ENCODE assay signal across 8 cellular contexts in the genomic region with DNA sequence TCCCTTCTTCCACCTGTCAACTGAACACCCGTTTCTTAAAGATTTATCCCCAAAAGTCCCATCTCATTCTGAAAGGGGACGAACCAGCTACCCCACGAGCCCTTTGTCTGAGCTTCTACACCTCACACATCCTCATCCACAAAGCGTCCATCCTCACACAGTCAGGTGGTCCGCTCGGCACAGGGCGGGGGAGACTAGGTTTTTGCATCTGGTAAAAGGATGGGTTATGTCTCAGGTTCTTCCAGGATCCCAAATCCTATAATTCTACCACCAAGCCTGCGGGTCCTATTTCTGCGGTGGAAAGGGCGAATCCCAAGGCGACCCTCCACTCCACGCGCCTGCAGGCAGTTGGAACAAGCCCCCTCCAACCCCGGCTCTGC. TPM values are rescaled to one million over a fixed set of nuclear protein-coding genes. Genes with fewer than 3 reads are reported as not detected.
DNase-seq lines count a peak whose midpoint lies in the region; ATAC-seq and TF ChIP-seq lines count a peak whose summit lies in the region.

No MANE protein-coding gene starts in this region.

- no peak for DNase-seq in AG10803 (ENCODE audit: low read depth)
- DNase-seq in GM20000 (ENCODE audit: low spot score) = peak; percentile 56
- no peak for DNase-seq in PC-9
- peak in 3 of 10 donors; percentile 7 to 33 (median 24) for DNase-seq in naive thymus-derived CD8-positive, alpha-beta T cell
- no peak for DNase-seq in NOMO-1 treated with dmso at 0.1 percent for 144 hours (lab: John Stamatoyannopoulos, UW; ENCODE audit: unreplicated experiment)

- peaks cover 22 to 43% (median 33%) of the 10 kb centered on the region in 4 donors for H3K4me1 Mint-ChIP-seq in naive thymus-derived CD8-positive, alpha-beta T cell

- no peaks in the 10 kb centered on the region for H3K9me2 ChIP-seq in PC-9 (ENCODE audit: insufficient read depth)

- peaks cover 6% of the 10 kb centered on the region; the same call in 1 of the 2 replicates for H3F3A ChIP-seq in PC-9 (ENCODE audit: insufficient read depth, low read depth)

- peak overlapping the region; percentile 33 to 99 (median 86) for H3K27ac Mint-ChIP-seq in naive thymus-derived CD8-positive, alpha-beta T cell

- peaks cover 51% of the 10 kb centered on the region for H3K79me2 ChIP-seq in PC-9 (ENCODE audit: low read depth)

- no peaks in the 10 kb centered on the region for H3K9me3 ChIP-seq in PC-9 (ENCODE audit: insufficient read depth, low read depth)
- no peaks in the 10 kb centered on the region for H3K9me3 ChIP-seq in endocrine pancreas (ENCODE audit: control insufficient read depth, low read length)

- H3K27ac ChIP-seq in PC-9 = no peak overlapping the region

- peak overlapping the region; percentile 89; the same call in 1 of the 2 replicates for H2AFZ ChIP-seq in PC-9

- ATAC-seq in naive thymus-derived CD8-positive, alpha-beta T cell = peak; percentile 18 to 24
- ATAC-seq in GM19455 (IDR thresholded peaks at IDR 0.05; ENCODE audit: unreplicated experiment) (no peak), HG03520 (IDR thresholded peaks at IDR 0.05; ENCODE audit: unreplicated experiment) (no peak)

- H3K4me1 ChIP-seq in PC-9 (replicated peaks; ENCODE audit: insufficient read depth) (peaks cover 24% of the 10 kb centered on the region), endocrine pancreas (ENCODE audit: control insufficient read depth, insufficient read depth, low read length) (peaks cover 5% of the 10 kb centered on the region)

- H4K20me1 ChIP-seq in PC-9 (ENCODE audit: insufficient read depth) = peaks cover 6% of the 10 kb centered on the region; the same call in 1 of the 2 replicates

- H3K9me3 Mint-ChIP-seq in naive thymus-derived CD8-positive, alpha-beta T cell = no peaks in the 10 kb centered on the region

- intact Hi-C loops in PC-9 (cut with micrococcal nuclease; ENCODE audit: unreplicated experiment) = loop anchor here (1.0 to 5.0 kb wide), 2 partner anchors 88 to 139 kb away; a partner anchor contains a TSS

- H3K4me2 ChIP-seq in PC-9 = peak overlapping the region; percentile 98

- no peaks in the 10 kb centered on the region for H3K36me3 ChIP-seq in PC-9 (ENCODE audit: low read depth)
- H3K36me3 ChIP-seq in endocrine pancreas (ENCODE audit: control insufficient read depth, insufficient read depth, low read length) = no peaks in the 10 kb centered on the region

- TF ChIP-seq CTCF in AG10803 (conservative IDR thresholded peaks at IDR 0.05; ENCODE audit: low read length) = no peak
- no peak for TF ChIP-seq CTCF in GM20000 (IDR thresholded peaks at IDR 0.05; ENCODE audit: extremely low read depth, missing control alignments)
- no peak for TF ChIP-seq CTCF in PC-9 (conservative IDR thresholded peaks at IDR 0.05)

- POLR2A ChIA-PET in PC-9 (lab: Charles Lee; ENCODE audit: unreplicated experiment) = interaction anchor here (0.6 kb wide), 1 partner anchor 42 kb away, joined by 4 read pairs; no protein-coding TSS in a partner anchor
- POLR2A ChIA-PET in naive thymus-derived CD8-positive, alpha-beta T cell (lab: Charles Lee) = interaction anchor here (0.8 to 1.9 kb wide), 6 partner anchors 10 to 156 kb away, joined by 3 to 10 read pairs (median 4); a partner anchor contains a TSS

- H3K4me3 ChIP-seq in AG10803 (ENCODE audit: low read length) (peak overlapping the region; percentile 91), PC-9 (peak overlapping the region; percentile 71), endocrine pancreas (ENCODE audit: control insufficient read depth, insufficient read depth, low read length) (peak overlapping the region; percentile 72)

- no peaks in the 10 kb centered on the region for H3K27me3 ChIP-seq in PC-9 (ENCODE audit: insufficient read depth, low read depth)
- H3K27me3 ChIP-seq in endocrine pancreas (ENCODE audit: control insufficient read depth, insufficient read depth, low read length) = no peaks in the 10 kb centered on the region

- no TSS peak for BruUV-seq in PC-9 (replicated peaks; lab: Mats Ljungman, UMichigan)

- no peaks in the 10 kb centered on the region for H3K36me3 Mint-ChIP-seq in naive thymus-derived CD8-positive, alpha-beta T cell

- H3K27me3 Mint-ChIP-seq in naive thymus-derived CD8-positive, alpha-beta T cell = no peaks in the 10 kb centered on the region

- CTCF ChIA-PET in PC-9 (lab: Charles Lee) = interaction anchor here (1.0 to 1.2 kb wide), 2 partner anchors 98 to 198 kb away, joined by 3 to 4 read pairs; no protein-coding TSS in a partner anchor

- peak overlapping the region; percentile 97 for H3K9ac ChIP-seq in endocrine pancreas (ENCODE audit: control insufficient read depth, insufficient read depth, low read length)

- peak overlapping the region; percentile 90 to 99 (median 98) for H3K4me3 Mint-ChIP-seq in naive thymus-derived CD8-positive, alpha-beta T cell

RNA-seq across cellular contexts. Expression of a gene that starts 0.5 kb away (rescaled TPM):
- 17.6 and 20.4 TPM in 2 replicates for total RNA-seq in PC-9 (2021)
- 10 to 100 TPM; 12.7 to 13.0 TPM for total RNA-seq in naive thymus-derived CD8-positive, alpha-beta T cell
- polyA plus RNA-seq in naive thymus-derived CD8-positive, alpha-beta T cell = 10 to 100 TPM in 1 of 3 donors, 1 to 10 TPM in 2; 6.0 to 10.9 (median 6.5) TPM

RNA-seq across cellular contexts. Expression of a gene that starts 52.0 kb away (rescaled TPM):
- 0.46 and 1.8 TPM in 2 replicates for total RNA-seq in PC-9 (2021)
- 1 to 10 TPM; 4.7 to 6.1 TPM for total RNA-seq in naive thymus-derived CD8-positive, alpha-beta T cell
- polyA plus RNA-seq in naive thymus-derived CD8-positive, alpha-beta T cell = 1 to 10 TPM; 4.3 to 5.1 (median 4.3) TPM

RNA-seq across cellular contexts. Expression of a gene that starts 52.1 kb away (rescaled TPM):
- total RNA-seq in PC-9 (2021) = 20.8 and 21.6 TPM in 2 replicates
- 1 to 10 TPM; 7.5 to 8.4 TPM for total RNA-seq in naive thymus-derived CD8-positive, alpha-beta T cell
- polyA plus RNA-seq in naive thymus-derived CD8-positive, alpha-beta T cell = 1 to 10 TPM; 1.5 to 2.8 (median 1.6) TPM

RNA-seq across cellular contexts. Expression of a gene that starts 57.9 kb away (rescaled TPM):
- total RNA-seq in PC-9 (2021) = 4.4 and 8.1 TPM in 2 replicates
- total RNA-seq in naive thymus-derived CD8-positive, alpha-beta T cell = 1 to 10 TPM; 4.3 to 6.0 TPM
- polyA plus RNA-seq in naive thymus-derived CD8-positive, alpha-beta T cell = 10 to 100 TPM; 10.6 to 13.3 (median 11.2) TPM

RNA-seq across cellular contexts. Expression of a gene that starts 58.6 kb away (rescaled TPM):
- 34.7 and 38.9 TPM in 2 replicates for total RNA-seq in PC-9 (2021)
- 10 to 100 TPM; 41.8 to 46.6 TPM for total RNA-seq in naive thymus-derived CD8-positive, alpha-beta T cell
- 10 to 100 TPM; 24.6 to 38.1 (median 28.2) TPM for polyA plus RNA-seq in naive thymus-derived CD8-positive, alpha-beta T cell

Comparison
In these comparisons a context has a peak if more than half of its experiments do, and no peak if none do; other contexts are left out.
1. ATAC-seq: peak in naive thymus-derived CD8-positive, alpha-beta T cell (2 of 2); none in GM19455 (single experiment) and HG03520 (single experiment).
2. Peak in every context shown above with its lines, with median percentiles within 50 percentile points of each other: H3K4me3 ChIP-seq.